Comparison of ENCODE assay signal across 8 cellular contexts in the genomic region with DNA sequence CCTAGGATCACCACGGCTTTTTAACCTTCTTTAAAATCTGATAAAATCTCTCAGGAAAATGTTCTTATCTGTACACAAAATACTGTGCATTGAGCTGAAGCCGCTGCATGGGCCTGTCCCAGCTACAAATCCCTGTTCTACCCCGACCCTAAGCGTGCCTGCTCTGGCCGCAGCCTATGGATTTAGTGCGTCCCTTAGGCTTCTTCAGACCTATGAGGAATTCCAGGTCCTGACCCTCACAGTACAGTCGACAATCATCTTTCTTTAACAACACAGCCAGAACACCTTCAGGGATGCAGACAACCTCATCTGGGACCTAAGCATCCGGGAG.
DNase-seq lines count a peak whose midpoint lies in the region; ATAC-seq and TF ChIP-seq lines count a peak whose summit lies in the region.
"Had no signal": no experiment of that assay in that cellular context is flagged by ENCODE, and none has a peak within 500 bp of the region (broad histone marks: within the 10 kb centered on the region; RNA-seq: fewer than 3 reads in every experiment).

No MANE protein-coding gene starts in this region.

- no peak overlapping the region for H3K9ac ChIP-seq in rectal smooth muscle tissue (ENCODE audit: low read length)

- H3K27ac ChIP-seq in KOPT-K1 (ENCODE audit: low read depth, low read length, poor library complexity, severe bottlenecking), result peak overlapping the region; percentile 68
- no peak overlapping the region for H3K27ac ChIP-seq in coronary artery
- H3K27ac ChIP-seq in rectal smooth muscle tissue (ENCODE audit: low read depth, low read length), result no peak overlapping the region

- peaks cover 4% of the 10 kb centered on the region for H3K27me3 ChIP-seq in rectal smooth muscle tissue (ENCODE audit: control insufficient read depth, insufficient read depth, low read length)
- H3K27me3 ChIP-seq: colonic mucosa had no signal

- no peak for TF ChIP-seq CTCF in coronary artery (IDR thresholded peaks at IDR 0.05)

- DNase-seq in coronary artery (ENCODE audit: low spot score), result no peak
- DNase-seq in NCI-H2029 treated with DMSO at 0.1 percent for 48 hours (lab: John Stamatoyannopoulos, UW), result no peak
- DNase-seq in activated effector memory CD4-positive, alpha-beta T cell treated with Interleukin-2 at 50 U/mL for 16 hours, result no peak

- H3K9me3 ChIP-seq in KOPT-K1 (ENCODE audit: insufficient read depth, low read length, poor library complexity, severe bottlenecking), result no peaks in the 10 kb centered on the region
- H3K9me3 ChIP-seq: colonic mucosa had no signal

- H3K4me3 ChIP-seq in coronary artery, result peak overlapping the region; percentile 40
- peak overlapping the region; percentile 40 for H3K4me3 ChIP-seq in rectal smooth muscle tissue (ENCODE audit: low read length)

- no peaks in the 10 kb centered on the region for H3K36me3 ChIP-seq in KOPT-K1 (ENCODE audit: insufficient read depth, low read length)
- no peaks in the 10 kb centered on the region for H3K36me3 ChIP-seq in rectal smooth muscle tissue (ENCODE audit: control insufficient read depth, insufficient read depth, low read length)
- H3K36me3 ChIP-seq: colonic mucosa had no signal

- H3K4me1 ChIP-seq in rectal smooth muscle tissue (ENCODE audit: control insufficient read depth, insufficient read depth, low read length), result peaks cover 3% of the 10 kb centered on the region

- ATAC-seq in GM19455 (IDR thresholded peaks at IDR 0.05; ENCODE audit: unreplicated experiment), result peak; percentile 10
- no peak for ATAC-seq in GM21529 (IDR thresholded peaks at IDR 0.05; ENCODE audit: unreplicated experiment)
